ENCODE assay signal across 9 cellular contexts in the genomic region with DNA sequence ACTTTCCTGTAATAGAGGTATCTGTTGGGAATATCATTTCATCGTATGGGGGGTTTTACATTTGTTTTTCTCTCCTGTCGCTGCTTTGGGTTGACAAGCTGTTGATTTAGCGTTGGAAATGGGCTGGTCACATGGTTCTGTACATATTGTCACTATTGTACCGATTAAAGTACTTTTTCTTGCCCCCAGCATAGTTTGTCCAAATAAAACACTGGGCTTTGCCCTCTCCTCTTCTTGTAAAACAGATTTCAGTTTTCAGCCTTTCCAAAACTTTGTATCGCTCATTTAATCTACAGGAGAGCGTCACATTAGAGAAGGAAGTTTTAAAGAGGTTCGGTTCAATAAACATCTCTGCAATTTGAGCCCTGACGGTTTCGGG. TPM values are rescaled to one million over a fixed set of nuclear protein-coding genes. Genes with fewer than 3 reads are reported as not detected.
DNase-seq lines count a peak whose midpoint lies in the region; ATAC-seq, FAIRE-seq and TF ChIP-seq lines count a peak whose summit lies in the region.
"Had no signal": no experiment of that assay in that cellular context is flagged by ENCODE, and none has a peak within 500 bp of the region (broad histone marks: within the 10 kb centered on the region; RNA-seq: fewer than 3 reads in every experiment).

No MANE protein-coding gene starts in this region.

- no peak for FAIRE-seq in HepG2 (lab: Jason Lieb, UNC)

- TF ChIP-seq EP300 in HepG2 (IDR thresholded peaks at IDR 0.05; ENCODE audit: low read depth in 2 of 2, low read length in 2 of 2): no peak
- no peak for TF ChIP-seq EP300 in HepG2 (CRISPR knock-in tag; IDR thresholded peaks at IDR 0.05; ENCODE audit: borderline replicate concordance)
- TF ChIP-seq EP300 in suprapubic skin (IDR thresholded peaks at IDR 0.05): no peak

- TF ChIP-seq RAD21 in HepG2 (CRISPR knock-in tag; IDR thresholded peaks at IDR 0.05): no peak

- POLR2A ChIA-PET in HepG2 (lab: Yijun Ruan, JAX): interaction anchor here (1.5 to 2.4 kb wide), 2 partner anchors 9 to 15 kb away, joined by 5 to 15 read pairs; a partner anchor contains a TSS

- peak overlapping the region; percentile 88 for H3K4me3 Mint-ChIP-seq in activated CD4-positive, alpha-beta T cell treated with anti-CD3 and anti-CD28 coated beads, Interleukin-2, amount 10 ng/mL, durations not matched to agents 24 days and 14 days
- peak overlapping the region; percentile 80 for H3K4me3 Mint-ChIP-seq in activated naive CD8-positive, alpha-beta T cell treated with anti-CD3 and anti-CD28 coated beads for 36 hours

- peak overlapping the region; percentile 96 for H3K4me2 ChIP-seq in HepG2 (ENCODE audit: low read depth, low read length)

- H3K4me1 Mint-ChIP-seq in activated CD4-positive, alpha-beta T cell treated with anti-CD3 and anti-CD28 coated beads, Interleukin-2, amount 10 ng/mL, durations not matched to agents 24 days and 14 days: peaks cover 37% of the 10 kb centered on the region
- H3K4me1 Mint-ChIP-seq in activated naive CD8-positive, alpha-beta T cell treated with anti-CD3 and anti-CD28 coated beads for 36 hours: peaks cover 31% of the 10 kb centered on the region

- H3K36me3 ChIP-seq in HepG2 (replicated peaks in 1 of 2; ENCODE audit: control insufficient read depth in 1 of 2, insufficient read depth in 2 of 2, low read length in 2 of 2) (peaks cover 0 to 14% of the 10 kb centered on the region in 2 experiments; a peak in 2 of 5 replicates), suprapubic skin (peaks cover 9% of the 10 kb centered on the region)

- peaks cover 32% of the 10 kb centered on the region for H4K20me1 ChIP-seq in HepG2 (ENCODE audit: insufficient read depth, low read length)

- 2% methylated on average over 9 of the region's 9 CpGs for WGBS in HepG2 (ENCODE audit: low lambda C conversion rate)
- WGBS in suprapubic skin: 5% methylated on average over 9 of the region's 9 CpGs

- H3K79me2 ChIP-seq in HepG2 (ENCODE audit: insufficient read depth, low read length): peaks cover 30% of the 10 kb centered on the region

- TF ChIP-seq CTCF in HepG2 (CRISPR knock-in tag; IDR thresholded peaks at IDR 0.05) (no peak), suprapubic skin (IDR thresholded peaks at IDR 0.05) (no peak)

- no peaks in the 10 kb centered on the region for H3K9me3 ChIP-seq in HepG2 (ENCODE audit: low read length)
- no peaks in the 10 kb centered on the region for H3K9me3 ChIP-seq in suprapubic skin

- TF ChIP-seq POLR2A in HepG2 (IDR thresholded peaks at IDR 0.05; ENCODE audit: insufficient read depth in 1 of 2, low read depth in 2 of 2, low read length in 2 of 2) (no peak), suprapubic skin (IDR thresholded peaks at IDR 0.05) (no peak)

- intact Hi-C loops in activated CD4-positive, alpha-beta T cell treated with anti-CD3 and anti-CD28 coated beads, Interleukin-2, amount 10 ng/mL, durations not matched to agents 24 days and 14 days (cut with micrococcal nuclease): loop anchor here (1.0 to 5.0 kb wide), 4 partner anchors 10 to 798 kb away; a partner anchor contains a TSS
- intact Hi-C loops in HepG2 (cut with micrococcal nuclease; ENCODE audit: unreplicated experiment): loop anchor here (2.0 to 10.0 kb wide), 4 partner anchors 16 to 662 kb away; no protein-coding TSS in a partner anchor

- no peak for ATAC-seq in HepG2

- H2AFZ ChIP-seq in HepG2 (ENCODE audit: low read length): no peak overlapping the region

- in situ Hi-C loops in HepG2 (cut with HindIII; ENCODE audit: extremely low pct_ligation_motif_present, low pct_unique_long_range_greater_than_20kb): loop anchor here (25.0 kb wide), 2 partner anchors 387 to 813 kb away; a partner anchor contains a TSS

- H3K27ac Mint-ChIP-seq in activated CD4-positive, alpha-beta T cell treated with anti-CD3 and anti-CD28 coated beads, Interleukin-2, amount 10 ng/mL, durations not matched to agents 24 days and 14 days: peak overlapping the region; percentile 78
- H3K27ac Mint-ChIP-seq in activated naive CD8-positive, alpha-beta T cell treated with anti-CD3 and anti-CD28 coated beads for 36 hours: peak overlapping the region; percentile 72

- H3K4me1 ChIP-seq in HepG2 (ENCODE audit: insufficient read depth, low read length) (peaks cover 41% of the 10 kb centered on the region), suprapubic skin (peaks cover 32% of the 10 kb centered on the region)

- CTCF ChIA-PET in HepG2 (lab: Yijun Ruan, JAX; ENCODE audit: low intra/inter-chr PET ratio, low total read pairs): no interaction called here

- H3K27me3 ChIP-seq in HepG2 (ENCODE audit: control insufficient read depth in 1 of 2, insufficient read depth in 2 of 2, low read length in 2 of 2) (peaks cover 0 to 7% of the 10 kb centered on the region in 2 experiments; a peak in 2 of 5 replicates), suprapubic skin (peaks cover 29% of the 10 kb centered on the region)

- H3K27ac ChIP-seq in HepG2 (ENCODE audit: extremely low read length, insufficient read depth, low read length) (peak overlapping the region; percentile 54), suprapubic skin (peak overlapping the region; percentile 44)

- peak overlapping the region; percentile 60 to 91 (median 79) for H3K4me3 ChIP-seq in HepG2 (replicated peaks in 1 of 3; ENCODE audit: insufficient read depth in 1 of 3, low read depth in 2 of 3, low read length in 3 of 3)
- peak overlapping the region; percentile 69 for H3K4me3 ChIP-seq in suprapubic skin

- peak overlapping the region; percentile 70 for H3K9ac ChIP-seq in HepG2 (ENCODE audit: insufficient read depth, low read depth, low read length)

- DNase-seq in activated CD4-positive, alpha-beta T cell treated with anti-CD3 and anti-CD28 coated beads, Interleukin-2, amount 10 ng/mL, durations not matched to agents 24 days and 14 days: no peak
- no peak for DNase-seq in activated CD4-positive, alpha-beta T cell treated with anti-CD3 and anti-CD28 coated beads, Interleukin-2, amount 50 U/mL, for 1 hour
- DNase-seq in activated naive CD8-positive, alpha-beta T cell treated with anti-CD3 and anti-CD28 coated beads for 36 hours: no peak
- DNase-seq in HepG2 (ENCODE audit: low spot score): no peak
- no peak for DNase-seq in suprapubic skin (ENCODE audit: low spot score in 2 of 2)
- no peak for DNase-seq in NCI-H748 treated with DMSO at 0.1 percent for 48 hours (lab: John Stamatoyannopoulos, UW)
- no peak for DNase-seq in NCI-H1930 (lab: John Stamatoyannopoulos, UW)
- DNase-seq in DMS79 treated with DMSO at 0.1 percent for 48 hours (lab: John Stamatoyannopoulos, UW): no peak

- peaks cover 34% of the 10 kb centered on the region for H3K36me3 Mint-ChIP-seq in activated CD4-positive, alpha-beta T cell treated with anti-CD3 and anti-CD28 coated beads, Interleukin-2, amount 10 ng/mL, durations not matched to agents 24 days and 14 days (ENCODE audit: low read depth)
- peaks cover 27% of the 10 kb centered on the region for H3K36me3 Mint-ChIP-seq in activated naive CD8-positive, alpha-beta T cell treated with anti-CD3 and anti-CD28 coated beads for 36 hours

- BruUV-seq in HepG2 (replicated peaks; lab: Mats Ljungman, UMichigan): no TSS peak

- H3K9me3 Mint-ChIP-seq in activated CD4-positive, alpha-beta T cell treated with anti-CD3 and anti-CD28 coated beads, Interleukin-2, amount 10 ng/mL, durations not matched to agents 24 days and 14 days: no peaks in the 10 kb centered on the region
- no peaks in the 10 kb centered on the region for H3K9me3 Mint-ChIP-seq in activated naive CD8-positive, alpha-beta T cell treated with anti-CD3 and anti-CD28 coated beads for 36 hours

- H3K27me3 Mint-ChIP-seq in activated CD4-positive, alpha-beta T cell treated with anti-CD3 and anti-CD28 coated beads, Interleukin-2, amount 10 ng/mL, durations not matched to agents 24 days and 14 days: peaks cover 34% of the 10 kb centered on the region
- H3K27me3 Mint-ChIP-seq in activated naive CD8-positive, alpha-beta T cell treated with anti-CD3 and anti-CD28 coated beads for 36 hours: peaks cover 60% of the 10 kb centered on the region

RNA-seq across cellular contexts. Expression of a gene that starts 4.0 kb away (rescaled TPM):
- total RNA-seq in activated CD4-positive, alpha-beta T cell treated with anti-CD3 and anti-CD28 coated beads, Interleukin-2, amount 10 ng/mL, durations not matched to agents 24 days and 14 days: 55.6 and 65.3 TPM in 2 replicates
- total RNA-seq in activated naive CD8-positive, alpha-beta T cell treated with anti-CD3 and anti-CD28 coated beads for 36 hours: 10 to 100 TPM; 59.2 to 59.6 TPM
- total RNA-seq in HepG2 (2016; rRNA removed; fragmentation: Illumina TruSeq; extraction: Trizol): 44.0 and 46.3 TPM in 2 replicates
- 8.7 and 9.7 TPM in 2 replicates for total RNA-seq in HepG2 (2016; cell fraction: cytosol; rRNA removed; fragmentation: Illumina TruSeq; extraction: Trizol; ENCODE audit: low read depth)
- 41.7 and 51.3 TPM in 2 replicates for total RNA-seq in HepG2 (2016; cell fraction: insoluble cytoplasmic fraction; rRNA removed; fragmentation: Illumina TruSeq; extraction: Trizol)
- 45.9 and 47.6 TPM in 2 replicates for total RNA-seq in HepG2 (2016; cell fraction: membrane; rRNA removed; fragmentation: Illumina TruSeq; extraction: Trizol)
- total RNA-seq in HepG2 (2016; cell fraction: nucleus; rRNA removed; fragmentation: Illumina TruSeq; extraction: Trizol): 35.5 and 44.2 TPM in 2 replicates
- 28.0 and 30.5 TPM in 2 replicates for polyA plus RNA-seq in HepG2 (2011; rRNA removed)
- polyA plus RNA-seq in HepG2 (2011; cell fraction: cytosol; rRNA removed): 11.2 and 14.7 TPM in 2 replicates
- polyA plus RNA-seq in HepG2 (2011; cell fraction: nucleus; rRNA removed): 33.2 and 46.3 TPM in 2 replicates
- 28.8 and 47.8 TPM in 2 replicates for polyA plus RNA-seq in HepG2 (2012)
- 8.6 and 9.9 TPM in 2 replicates for polyA plus RNA-seq in HepG2 (2016; cell fraction: cytosol; fragmentation: Illumina TruSeq; extraction: Trizol; ENCODE audit: low read depth)
- polyA plus RNA-seq in HepG2 (2016; cell fraction: insoluble cytoplasmic fraction; fragmentation: Illumina TruSeq; extraction: Trizol; ENCODE audit: low read depth): 49.7 and 50.7 TPM in 2 replicates
- polyA plus RNA-seq in HepG2 (2016; cell fraction: membrane; fragmentation: Illumina TruSeq; extraction: Trizol; ENCODE audit: low read depth): 28.7 and 33.7 TPM in 2 replicates
- 66.4 and 66.5 TPM in 2 replicates for polyA plus RNA-seq in HepG2 (2016; cell fraction: nucleus; fragmentation: Illumina TruSeq; extraction: Trizol; ENCODE audit: insufficient read depth, low read depth)
- 43.5 and 48.7 TPM in 2 replicates for polyA minus RNA-seq in HepG2 (2011; rRNA and poly(A)+ RNA removed; ENCODE audit: low replicate concordance)
- polyA minus RNA-seq in HepG2 (2011; cell fraction: cytosol; rRNA and poly(A)+ RNA removed): 26.1 TPM in 2 replicates
- 33.6 and 33.9 TPM in 2 replicates for polyA minus RNA-seq in HepG2 (2011; cell fraction: nucleus; rRNA and poly(A)+ RNA removed)
- total RNA-seq in suprapubic skin: 10 to 100 TPM; 24.4 to 55.3 (median 38.5) TPM

RNA-seq across cellular contexts. Expression of a gene that starts 8.7 kb away (rescaled TPM):
- total RNA-seq in activated CD4-positive, alpha-beta T cell treated with anti-CD3 and anti-CD28 coated beads, Interleukin-2, amount 10 ng/mL, durations not matched to agents 24 days and 14 days: 76.7 and 79.7 TPM in 2 replicates
- total RNA-seq in activated naive CD8-positive, alpha-beta T cell treated with anti-CD3 and anti-CD28 coated beads for 36 hours: 10 to 100 TPM; 46.8 to 53.5 TPM
- 54.4 and 56.8 TPM in 2 replicates for total RNA-seq in HepG2 (2016; rRNA removed; fragmentation: Illumina TruSeq; extraction: Trizol)
- total RNA-seq in HepG2 (2016; cell fraction: cytosol; rRNA removed; fragmentation: Illumina TruSeq; extraction: Trizol; ENCODE audit: low read depth): 15.2 and 17.8 TPM in 2 replicates
- total RNA-seq in HepG2 (2016; cell fraction: insoluble cytoplasmic fraction; rRNA removed; fragmentation: Illumina TruSeq; extraction: Trizol): 55.9 and 59.6 TPM in 2 replicates
- 24.8 and 25.2 TPM in 2 replicates for total RNA-seq in HepG2 (2016; cell fraction: membrane; rRNA removed; fragmentation: Illumina TruSeq; extraction: Trizol)
- total RNA-seq in HepG2 (2016; cell fraction: nucleus; rRNA removed; fragmentation: Illumina TruSeq; extraction: Trizol): 58.2 and 59.9 TPM in 2 replicates
- polyA plus RNA-seq in HepG2 (2011; rRNA removed): 32.5 and 38.7 TPM in 2 replicates
- 13.0 and 16.4 TPM in 2 replicates for polyA plus RNA-seq in HepG2 (2011; cell fraction: cytosol; rRNA removed)
- polyA plus RNA-seq in HepG2 (2011; cell fraction: nucleus; rRNA removed): 32.4 and 40.5 TPM in 2 replicates
- polyA plus RNA-seq in HepG2 (2012): 26.8 and 37.6 TPM in 2 replicates
- 16.4 and 19.0 TPM in 2 replicates for polyA plus RNA-seq in HepG2 (2016; cell fraction: cytosol; fragmentation: Illumina TruSeq; extraction: Trizol; ENCODE audit: low read depth)
- 54.7 and 56.3 TPM in 2 replicates for polyA plus RNA-seq in HepG2 (2016; cell fraction: insoluble cytoplasmic fraction; fragmentation: Illumina TruSeq; extraction: Trizol; ENCODE audit: low read depth)
- 20.1 and 20.4 TPM in 2 replicates for polyA plus RNA-seq in HepG2 (2016; cell fraction: membrane; fragmentation: Illumina TruSeq; extraction: Trizol; ENCODE audit: low read depth)
- polyA plus RNA-seq in HepG2 (2016; cell fraction: nucleus; fragmentation: Illumina TruSeq; extraction: Trizol; ENCODE audit: insufficient read depth, low read depth): 76.7 and 77.8 TPM in 2 replicates
- 3.1 and 6.1 TPM in 2 replicates for polyA minus RNA-seq in HepG2 (2011; rRNA and poly(A)+ RNA removed; ENCODE audit: low replicate concordance)
- polyA minus RNA-seq in HepG2 (2011; cell fraction: cytosol; rRNA and poly(A)+ RNA removed): 3.3 and 8.5 TPM in 2 replicates
- 35.2 and 36.6 TPM in 2 replicates for polyA minus RNA-seq in HepG2 (2011; cell fraction: nucleus; rRNA and poly(A)+ RNA removed)
- total RNA-seq in suprapubic skin: 10 to 100 TPM; 32.9 to 46.7 (median 37.1) TPM

RNA-seq across cellular contexts. Expression of a gene that starts 20.4 kb away (rescaled TPM):
- total RNA-seq in activated CD4-positive, alpha-beta T cell treated with anti-CD3 and anti-CD28 coated beads, Interleukin-2, amount 10 ng/mL, durations not matched to agents 24 days and 14 days: 0.07 TPM in 1 of 2 replicates, not detected in the other
- total RNA-seq in activated naive CD8-positive, alpha-beta T cell treated with anti-CD3 and anti-CD28 coated beads for 36 hours: not detected
- not detected in 2 replicates for total RNA-seq in HepG2 (2016; rRNA removed; fragmentation: Illumina TruSeq; extraction: Trizol)
- total RNA-seq in HepG2 (2016; cell fraction: cytosol; rRNA removed; fragmentation: Illumina TruSeq; extraction: Trizol; ENCODE audit: low read depth): not detected in 2 replicates
- total RNA-seq in HepG2 (2016; cell fraction: insoluble cytoplasmic fraction; rRNA removed; fragmentation: Illumina TruSeq; extraction: Trizol): not detected in 2 replicates
- total RNA-seq in HepG2 (2016; cell fraction: membrane; rRNA removed; fragmentation: Illumina TruSeq; extraction: Trizol): not detected in 2 replicates
- total RNA-seq in HepG2 (2016; cell fraction: nucleus; rRNA removed; fragmentation: Illumina TruSeq; extraction: Trizol): not detected in 2 replicates
- not detected in 2 replicates for polyA plus RNA-seq in HepG2 (2011; rRNA removed)
- polyA plus RNA-seq in HepG2 (2011; cell fraction: cytosol; rRNA removed): not detected in 2 replicates
- polyA plus RNA-seq in HepG2 (2011; cell fraction: nucleus; rRNA removed): not detected in 2 replicates
- not detected in 2 replicates for polyA plus RNA-seq in HepG2 (2012)
- not detected in 2 replicates for polyA plus RNA-seq in HepG2 (2016; cell fraction: cytosol; fragmentation: Illumina TruSeq; extraction: Trizol; ENCODE audit: low read depth)
- polyA plus RNA-seq in HepG2 (2016; cell fraction: insoluble cytoplasmic fraction; fragmentation: Illumina TruSeq; extraction: Trizol; ENCODE audit: low read depth): not detected in 2 replicates
- polyA plus RNA-seq in HepG2 (2016; cell fraction: membrane; fragmentation: Illumina TruSeq; extraction: Trizol; ENCODE audit: low read depth): not detected in 2 replicates
- polyA plus RNA-seq in HepG2 (2016; cell fraction: nucleus; fragmentation: Illumina TruSeq; extraction: Trizol; ENCODE audit: insufficient read depth, low read depth): not detected in 2 replicates
- polyA minus RNA-seq in HepG2 (2011; rRNA and poly(A)+ RNA removed; ENCODE audit: low replicate concordance): not detected in 2 replicates
- not detected in 2 replicates for polyA minus RNA-seq in HepG2 (2011; cell fraction: cytosol; rRNA and poly(A)+ RNA removed)
- polyA minus RNA-seq in HepG2 (2011; cell fraction: nucleus; rRNA and poly(A)+ RNA removed): not detected in 2 replicates
- 1 to 10 TPM in 1 of 4 donors, under 1 TPM in 2, not detected in 1; 0.34 to 1.1 (median 0.72) TPM for total RNA-seq in suprapubic skin
- total RNA-seq: glomerular endothelial cell had no signal
